ENCODE assay signal across 14 cellular contexts in genomic region chr1:59064592-59064991, GRCh38.
DNase-seq lines count a peak whose midpoint lies in the region; ATAC-seq and TF ChIP-seq lines count a peak whose summit lies in the region.
"Had no signal": no experiment of that assay in that cellular context is flagged by ENCODE, and none has a peak within 500 bp of the region (broad histone marks: within the 10 kb centered on the region; RNA-seq: fewer than 3 reads in every experiment).

No MANE protein-coding gene starts in this region.

- no peaks in the 10 kb centered on the region for H3K27me3 Mint-ChIP-seq in stimulated activated naive CD8-positive, alpha-beta T cell treated with anti-CD3 and anti-CD28 coated beads, Interleukin-15, Interleukin-2, amounts not matched to agents 100 ng/mL and 50 ng/mL, for 24 hours
- H3K27me3 Mint-ChIP-seq in endothelial cell (ENCODE audit: unreplicated experiment), result peaks cover 2% of the 10 kb centered on the region

- H3K9me3 Mint-ChIP-seq in stimulated activated naive CD8-positive, alpha-beta T cell treated with anti-CD3 and anti-CD28 coated beads, Interleukin-15, Interleukin-2, amounts not matched to agents 100 ng/mL and 50 ng/mL, for 24 hours, result peaks cover 5% of the 10 kb centered on the region
- no peaks in the 10 kb centered on the region for H3K9me3 Mint-ChIP-seq in endothelial cell (ENCODE audit: unreplicated experiment)

- H3K4me1 Mint-ChIP-seq in stimulated activated naive CD8-positive, alpha-beta T cell treated with anti-CD3 and anti-CD28 coated beads, Interleukin-15, Interleukin-2, amounts not matched to agents 100 ng/mL and 50 ng/mL, for 24 hours (ENCODE audit: low read depth), result peaks cover 39% of the 10 kb centered on the region
- H3K4me1 Mint-ChIP-seq in endothelial cell (ENCODE audit: unreplicated experiment), result peaks cover 48% of the 10 kb centered on the region

- no peak for TF ChIP-seq CTCF in endothelial cell (IDR thresholded peaks at IDR 0.05; ENCODE audit: unreplicated experiment)

- H3K4me1 ChIP-seq in HUES48 (ENCODE audit: control insufficient read depth, insufficient read depth, low read length), result peaks cover 48% of the 10 kb centered on the region

- no peaks in the 10 kb centered on the region for H3K36me3 Mint-ChIP-seq in stimulated activated naive CD8-positive, alpha-beta T cell treated with anti-CD3 and anti-CD28 coated beads, Interleukin-15, Interleukin-2, amounts not matched to agents 100 ng/mL and 50 ng/mL, for 24 hours (ENCODE audit: low read depth)
- no peaks in the 10 kb centered on the region for H3K36me3 Mint-ChIP-seq in endothelial cell (ENCODE audit: low read depth, unreplicated experiment)

- peak overlapping the region; percentile 82 for H3K27ac ChIP-seq in HUES48 (ENCODE audit: low read depth, low read length)

- no peaks in the 10 kb centered on the region for H3K36me3 ChIP-seq in HUES48 (ENCODE audit: control insufficient read depth, insufficient read depth, low read length)

- no peak for DNase-seq in stimulated activated naive CD8-positive, alpha-beta T cell treated with anti-CD3 and anti-CD28 coated beads, Interleukin-15, Interleukin-2, amounts not matched to agents 100 U/mL and 50 U/mL, for 24 hours
- DNase-seq in endothelial cell (ENCODE audit: low spot score) (no peak), amniotic stem cell (lab: John Stamatoyannopoulos, UW) (no peak), NCI-H1930 (lab: John Stamatoyannopoulos, UW) (no peak), RPMI8226 (no peak)
- DNase-seq: DMS153, EL, KG1, NCI-H1092, NCI-H345, PC-3 had no signal

- H3K4me3 ChIP-seq in HUES48 (ENCODE audit: low read depth, low read length), result no peak overlapping the region

- H3K9me3 ChIP-seq in HUES48 (ENCODE audit: control insufficient read depth, insufficient read depth, low read length), result no peaks in the 10 kb centered on the region

- H3K27me3 ChIP-seq in HUES48 (ENCODE audit: control insufficient read depth, insufficient read depth, low read length), result no peaks in the 10 kb centered on the region

- ATAC-seq in stimulated activated naive CD8-positive, alpha-beta T cell treated with anti-CD3 and anti-CD28 coated beads, Interleukin-15, Interleukin-2, amounts not matched to agents 100 U/mL and 50 U/mL, for 24 hours, result no peak
- ATAC-seq: HCT116, PC-3 had no signal

- no peak overlapping the region for H3K9ac ChIP-seq in HUES48 (ENCODE audit: low read depth, low read length)

- peak overlapping the region; percentile 54 for H3K27ac Mint-ChIP-seq in stimulated activated naive CD8-positive, alpha-beta T cell treated with anti-CD3 and anti-CD28 coated beads, Interleukin-15, Interleukin-2, amounts not matched to agents 100 ng/mL and 50 ng/mL, for 24 hours
- H3K27ac Mint-ChIP-seq in endothelial cell (ENCODE audit: unreplicated experiment), result peak overlapping the region; percentile 94

- no peak overlapping the region for H3K4me3 Mint-ChIP-seq in stimulated activated naive CD8-positive, alpha-beta T cell treated with anti-CD3 and anti-CD28 coated beads, Interleukin-15, Interleukin-2, amounts not matched to agents 100 ng/mL and 50 ng/mL, for 24 hours
- no peak overlapping the region for H3K4me3 Mint-ChIP-seq in endothelial cell (ENCODE audit: unreplicated experiment)
